Comparison of ENCODE assay signal across 8 cellular contexts in genomic region chr1:32703479-32704291, GRCh38. TPM values are rescaled to one million over a fixed set of nuclear protein-coding genes. Genes with fewer than 3 reads are reported as not detected.
DNase-seq lines count a peak whose midpoint lies in the region; ATAC-seq, FAIRE-seq and TF ChIP-seq lines count a peak whose summit lies in the region.

No MANE protein-coding gene starts in this region.

- H3K23ac ChIP-seq in mesendoderm (ENCODE audit: low read length): peak overlapping the region; percentile 56

- TF ChIP-seq CTCF in A549 (IDR thresholded peaks at IDR 0.05) (no peak), uterus (IDR thresholded peaks at IDR 0.05) (no peak)

- ATAC-seq in A549 (peak; percentile 68 to 73), GM18520 (IDR thresholded peaks at IDR 0.05; ENCODE audit: unreplicated experiment) (no peak)

- peak; percentile 62 to 87; a peak in 4 of 5 replicates for TF ChIP-seq EP300 in A549 (IDR thresholded peaks at IDR 0.05)

- H2AK5ac ChIP-seq in mesendoderm (ENCODE audit: low read length): no peak overlapping the region

- no peak overlapping the region for H2BK5ac ChIP-seq in mesendoderm (ENCODE audit: low read length)

- no peak overlapping the region for H4K5ac ChIP-seq in mesendoderm (ENCODE audit: low read length)

- H3K36me3 ChIP-seq in HUES6 (ENCODE audit: control insufficient read depth, insufficient read depth, low read length): no peaks in the 10 kb centered on the region
- H3K36me3 ChIP-seq in mesendoderm (ENCODE audit: control insufficient read depth, insufficient read depth, low read length): no peaks in the 10 kb centered on the region
- H3K36me3 ChIP-seq in uterus: no peaks in the 10 kb centered on the region

- no peak overlapping the region for H4K8ac ChIP-seq in mesendoderm (ENCODE audit: low read depth, low read length)

- no peaks in the 10 kb centered on the region for H3K79me2 ChIP-seq in mesendoderm (ENCODE audit: control insufficient read depth, insufficient read depth, low read length)

- peaks cover 43% of the 10 kb centered on the region for H3K4me1 ChIP-seq in A549
- peaks cover 20% of the 10 kb centered on the region for H3K4me1 ChIP-seq in HUES6 (ENCODE audit: control insufficient read depth, insufficient read depth, low read length)
- no peaks in the 10 kb centered on the region for H3K4me1 ChIP-seq in mesendoderm (ENCODE audit: control insufficient read depth, low read depth, low read length)
- peaks cover 0 to 5% of the 10 kb centered on the region in 2 donors for H3K4me1 ChIP-seq in uterus

- no peaks in the 10 kb centered on the region for H3K79me1 ChIP-seq in mesendoderm (ENCODE audit: low read length)

- H2BK120ac ChIP-seq in mesendoderm (ENCODE audit: low read depth, low read length): no peak overlapping the region

- no peak for TF ChIP-seq RAD21 in A549 (conservative IDR thresholded peaks at IDR 0.05 in 1 of 2, IDR thresholded peaks at IDR 0.05 in 1 of 2)

- CTCF ChIA-PET in A549 (lab: Yijun Ruan, JAX): interaction anchor here (1.6 to 12.8 kb wide), 3 partner anchors 8 to 72 kb away, joined by 5 to 383 read pairs (median 29); no protein-coding TSS in a partner anchor

- H3K4me2 ChIP-seq in A549 (peak overlapping the region; percentile 83), mesendoderm (ENCODE audit: low read length) (peak overlapping the region; percentile 45)

- H3K27ac ChIP-seq in A549: peak overlapping the region; percentile 92 to 100
- H3K27ac ChIP-seq in HUES6 (ENCODE audit: low read depth, low read length): no peak overlapping the region
- H3K27ac ChIP-seq in mesendoderm (ENCODE audit: low read depth, low read length): no peak overlapping the region
- peak overlapping the region; percentile 86 to 89 for H3K27ac ChIP-seq in uterus

- H3K27me3 ChIP-seq in HUES6 (ENCODE audit: control insufficient read depth, insufficient read depth, low read length) (peaks cover 24% of the 10 kb centered on the region), mesendoderm (ENCODE audit: insufficient read depth, low read length, poor library complexity) (no peaks in the 10 kb centered on the region), uterus (no peaks in the 10 kb centered on the region)

- POLR2A ChIA-PET in A549 (lab: Yijun Ruan, JAX): interaction anchor here (0.6 to 1.6 kb wide), 3 partner anchors 9 to 71 kb away, joined by 3 to 4 read pairs (median 4); partner anchors contain the start of gene RBBP4

- intact Hi-C loops in uterus (cut with DNase I; ENCODE audit: low total_unique reads): no loop called here

- H3K9me3 ChIP-seq in A549: 0 out of 3 replicates have a peak, but pooled peaks cover 3% of the 10 kb centered on the region
- H3K9me3 ChIP-seq in HUES6 (ENCODE audit: control insufficient read depth, insufficient read depth, low read depth, low read length): no peaks in the 10 kb centered on the region
- H3K9me3 ChIP-seq in uterus: no peaks in the 10 kb centered on the region

- FAIRE-seq in A549 (lab: Jason Lieb, UNC): no peak

- H3K56ac ChIP-seq in mesendoderm (ENCODE audit: low read length): peak overlapping the region; percentile 69

- no peak for TF ChIP-seq POLR2A in A549 (IDR thresholded peaks at IDR 0.05; ENCODE audit: low read length)
- TF ChIP-seq POLR2A in uterus (IDR thresholded peaks at IDR 0.05): no peak

- H2BK15ac ChIP-seq in mesendoderm (replicated peaks; ENCODE audit: low read depth): no peak overlapping the region

- WGBS in A549 (ENCODE audit: missing lambda C conversion rate): 11% methylated on average over 18 of the region's 18 CpGs
- no CpG with 5 or more reads among the region's 18 CpGs for WGBS in mesendoderm (ENCODE audit: extremely low coverage, insufficient coverage, low lambda C conversion rate)

- no peak overlapping the region for H3K4ac ChIP-seq in mesendoderm (ENCODE audit: low read depth, low read length)

- H3K9ac ChIP-seq in HUES6 (ENCODE audit: low read length) (peak overlapping the region; percentile 51), mesendoderm (ENCODE audit: low read length) (peak overlapping the region; percentile 51)

- H3K4me3 ChIP-seq in A549: peak overlapping the region; percentile 64
- peak overlapping the region; percentile 82 for H3K4me3 ChIP-seq in HUES6 (ENCODE audit: low read depth, low read length)
- no peak overlapping the region for H3K4me3 ChIP-seq in mesendoderm (ENCODE audit: low read length)
- peak overlapping the region; percentile 38 to 49 for H3K4me3 ChIP-seq in uterus

- H3K18ac ChIP-seq in mesendoderm (ENCODE audit: low read length): peak overlapping the region; percentile 19

- DNase-seq in A549 (ENCODE audit: low read depth in 1 of 2, low spot score in 1 of 2) (peak; percentile 51 to 70), dedifferentiated amniotic fluid mesenchymal stem cell (ENCODE audit: extremely low spot score) (peak; percentile 94), mesendoderm (peak; percentile 88), uterus (peak; percentile 51 to 70), COLO668 (lab: John Stamatoyannopoulos, UW; ENCODE audit: unreplicated experiment) (no peak), NCI-H1417 (lab: John Stamatoyannopoulos, UW) (no peak)

TF ChIP-seq in A549, 52 proteins besides CTCF, POLR2A, EP300 and RAD21:
- TF ChIP-seq HOXA7 (CRISPR knock-in tag; IDR thresholded peaks at IDR 0.05): no peak
- no peak for TF ChIP-seq RCOR1 (IDR thresholded peaks at IDR 0.05; ENCODE audit: low read depth, low read length)
- peak; percentile 71 to 75; a peak in 4 of 5 replicates for TF ChIP-seq JUN (IDR thresholded peaks at IDR 0.05)
- no peak for TF ChIP-seq E2F6 (IDR thresholded peaks at IDR 0.05; ENCODE audit: borderline replicate concordance, low read depth)
- peak; percentile 51; the same call in 1 of the 2 replicates for TF ChIP-seq GATA3 (IDR thresholded peaks at IDR 0.05; ENCODE audit: borderline replicate concordance)
- TF ChIP-seq FOSL2 (IDR thresholded peaks at IDR 0.05): peak; percentile 18; the same call in 1 of the 2 replicates
- TF ChIP-seq FOSL2 (CRISPR knock-in tag; IDR thresholded peaks at IDR 0.05): peak; percentile 50
- TF ChIP-seq MAZ (IDR thresholded peaks at IDR 0.05; ENCODE audit: borderline replicate concordance, low read depth, low read length): no peak
- TF ChIP-seq JUNB (IDR thresholded peaks at IDR 0.05): peak; percentile 71
- 0 out of 2 replicates have a peak, but pooled peaks have one; percentile 13 for TF ChIP-seq MAX (IDR thresholded peaks at IDR 0.05)

RNA-seq across cellular contexts. Expression of gene SYNC, which starts 1.1 kb away (rescaled TPM):
- polyA plus RNA-seq in A549 (2011; rRNA removed) (5.5 and 7.7 TPM in 2 replicates), A549 (2017; fragmentation: RNase III; extraction: RNeasy Plus Mini Kit Qiagen cat#74134 plus additional on column Dnase treatment) (10.0 to 12.0 TPM (median 11.6 TPM) in 3 replicates)
- 2.8 TPM in 2 replicates for polyA plus RNA-seq in A549 (2012; cell fraction: cytosol; rRNA removed)
- polyA plus RNA-seq in A549 (2012; cell fraction: nucleus; rRNA removed): 1.5 and 4.2 TPM in 2 replicates
- 4.1 and 5.0 TPM in 2 replicates for polyA minus RNA-seq in A549 (2011; rRNA and poly(A)+ RNA removed)
- 0.11 TPM for polyA plus RNA-seq in mesendoderm (2013, experiment 1 of 2)
- polyA plus RNA-seq in mesendoderm (2013, experiment 2 of 2): 0.06 TPM
- total RNA-seq in uterus: 10 to 100 TPM in 3 of 4 donors, 1 to 10 TPM in 1; 4.7 to 61.0 (median 18.1) TPM

RNA-seq across cellular contexts. Expression of gene RBBP4, which starts 52.7 kb away (rescaled TPM):
- polyA plus RNA-seq in A549 (2011; rRNA removed) (134 and 137 TPM in 2 replicates), A549 (2017; fragmentation: RNase III; extraction: RNeasy Plus Mini Kit Qiagen cat#74134 plus additional on column Dnase treatment) (107 to 109 TPM (median 108 TPM) in 3 replicates)
- 60.0 and 61.5 TPM in 2 replicates for polyA plus RNA-seq in A549 (2012; cell fraction: cytosol; rRNA removed)
- polyA plus RNA-seq in A549 (2012; cell fraction: nucleus; rRNA removed): 36.6 and 47.6 TPM in 2 replicates
- 107 and 110 TPM in 2 replicates for polyA minus RNA-seq in A549 (2011; rRNA and poly(A)+ RNA removed)
- 204 TPM for polyA plus RNA-seq in mesendoderm (2013, experiment 1 of 2)
- 210 TPM for polyA plus RNA-seq in mesendoderm (2013, experiment 2 of 2)
- total RNA-seq in uterus: 100 to 1,000 TPM in 3 of 4 donors, 10 to 100 TPM in 1; 76.1 to 258 (median 193) TPM

RNA-seq across cellular contexts. Expression of gene ZBTB8OS, which starts 53.3 kb away (rescaled TPM):
- polyA plus RNA-seq in A549 (2011; rRNA removed) (69.9 and 85.4 TPM in 2 replicates), A549 (2017; fragmentation: RNase III; extraction: RNeasy Plus Mini Kit Qiagen cat#74134 plus additional on column Dnase treatment) (101 to 106 TPM (median 104 TPM) in 3 replicates)
- polyA plus RNA-seq in A549 (2012; cell fraction: cytosol; rRNA removed): 30.3 and 47.1 TPM in 2 replicates
- 7.8 and 13.8 TPM in 2 replicates for polyA plus RNA-seq in A549 (2012; cell fraction: nucleus; rRNA removed)
- polyA minus RNA-seq in A549 (2011; rRNA and poly(A)+ RNA removed): 7.9 TPM in 2 replicates
- polyA plus RNA-seq in mesendoderm (2013, experiment 1 of 2): 76.5 TPM
- polyA plus RNA-seq in mesendoderm (2013, experiment 2 of 2): 77.6 TPM
- total RNA-seq in uterus: 10 to 100 TPM in 2 of 4 donors, 1 to 10 TPM in 2; 2.6 to 37.2 (median 13.9) TPM

Comparison
In these comparisons a context has a peak if more than half of its experiments do, and no peak if none do; other contexts are left out.
1. DNase-seq: peak in A549 (2 of 2), dedifferentiated amniotic fluid mesenchymal stem cell (single experiment), mesendoderm (single experiment) and uterus (2 of 2); none in COLO668 (single experiment) and NCI-H1417 (0 of 3).
2. H3K27ac ChIP-seq: peak in A549 (2 of 2) and uterus (2 of 2); none in HUES6 (single experiment) and mesendoderm (single experiment).